33 cellular contexts compared by ENCODE assay signal in the genomic region with DNA sequence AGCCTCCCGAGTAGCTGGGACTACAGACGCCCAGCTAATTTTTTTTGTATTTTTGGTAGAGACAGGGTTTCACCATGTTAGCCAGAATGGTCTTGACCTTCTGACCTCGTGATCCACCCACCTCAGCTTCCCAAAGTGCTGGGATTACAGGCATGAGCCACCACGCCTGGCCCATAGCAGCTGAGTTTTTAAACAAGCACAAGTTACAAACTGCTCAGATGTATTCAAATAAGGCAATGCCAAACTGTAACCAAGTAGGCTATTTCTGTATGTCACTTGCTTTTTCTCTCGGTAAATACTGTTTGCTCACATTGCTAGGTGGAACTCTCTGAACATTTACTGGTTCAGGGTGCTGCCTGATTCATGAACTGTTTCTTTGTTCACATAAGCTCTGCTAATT.
DNase-seq lines count a peak whose midpoint lies in the region; ATAC-seq, FAIRE-seq and TF ChIP-seq lines count a peak whose summit lies in the region.
"Had no signal": no experiment of that assay in that cellular context is flagged by ENCODE, and none has a peak within 500 bp of the region (broad histone marks: within the 10 kb centered on the region; RNA-seq: fewer than 3 reads in every experiment).

No MANE protein-coding gene starts in this region.

- H3K9me2 ChIP-seq in Karpas-422 (replicated peaks; ENCODE audit: insufficient read depth, low read length) = no peaks in the 10 kb centered on the region

- H3K4me3 ChIP-seq in HepG2 (replicated peaks in 1 of 3; ENCODE audit: insufficient read depth in 1 of 3, low read depth in 2 of 3, low read length in 3 of 3) (no peak overlapping the region), right lobe of liver (no peak overlapping the region), keratinocyte (ENCODE audit: control insufficient read depth in 2 of 3, extremely low read depth in 1 of 3, insufficient read depth in 2 of 3, low read depth in 1 of 3, low read length in 3 of 3) (no peak overlapping the region), Karpas-422 (ENCODE audit: low read length) (no peak overlapping the region)
- H3K4me3 ChIP-seq: adrenal gland, HAP-1, MG63, sigmoid colon, SJSA1 had no signal

- no peak; the same call in 2 of the 3 replicates for ATAC-seq in HepG2
- ATAC-seq in right lobe of liver = no peak
- ATAC-seq: left ventricle myocardium superior; Panc1; stimulated activated naive CD8-positive, alpha-beta T cell treated with anti-CD3 and anti-CD28 coated beads, Interleukin-15, amount 100 ng/mL, for 72 hours had no signal

- H3K27ac Mint-ChIP-seq in immature natural killer cell = no peak overlapping the region
- H3K27ac Mint-ChIP-seq: B cell; stimulated activated naive CD8-positive, alpha-beta T cell treated with anti-CD3 and anti-CD28 coated beads, Interleukin-15, amount 100 ng/mL, for 72 hours; type B pancreatic cell had no signal

- POLR2A ChIA-PET in HepG2 (lab: Yijun Ruan, JAX) = interaction anchor here (0.6 kb wide), 1 partner anchor 9 kb away, joined by 3 read pairs; no protein-coding TSS in a partner anchor

- dilution Hi-C loops in keratinocyte (cut with MboI; ENCODE audit: extremely low pct_ligation_motif_present, low sequenced_read_pairs) = no loop called here

- CTCF ChIA-PET in HepG2 (lab: Yijun Ruan, JAX; ENCODE audit: low intra/inter-chr PET ratio, low total read pairs) = no interaction called here

- no peaks in the 10 kb centered on the region; the same call in 1 of the 2 replicates for H3K4me1 ChIP-seq in HepG2 (ENCODE audit: insufficient read depth, low read length)
- H3K4me1 ChIP-seq in right lobe of liver = no peaks in the 10 kb centered on the region
- no peaks in the 10 kb centered on the region for H3K4me1 ChIP-seq in keratinocyte (ENCODE audit: control insufficient read depth, extremely low read depth, insufficient read depth, low read length)
- H3K4me1 ChIP-seq in Karpas-422 (ENCODE audit: low read length) = no peaks in the 10 kb centered on the region
- H3K4me1 ChIP-seq: adrenal gland, HAP-1, sigmoid colon, SJSA1 had no signal

- no peaks in the 10 kb centered on the region for H3K36me3 ChIP-seq in HepG2 (replicated peaks in 1 of 2; ENCODE audit: control insufficient read depth in 1 of 2, insufficient read depth in 2 of 2, low read length in 2 of 2)
- H3K36me3 ChIP-seq in right lobe of liver = no peaks in the 10 kb centered on the region
- no peaks in the 10 kb centered on the region for H3K36me3 ChIP-seq in keratinocyte (ENCODE audit: control insufficient read depth in 2 of 2, extremely low read depth in 1 of 2, insufficient read depth in 2 of 2, low read length in 2 of 2)
- no peaks in the 10 kb centered on the region for H3K36me3 ChIP-seq in Karpas-422 (ENCODE audit: insufficient read depth, low read length)
- H3K36me3 ChIP-seq: adrenal gland, HAP-1, MG63, sigmoid colon, SJSA1 had no signal

- H3K79me2 ChIP-seq in HepG2 (ENCODE audit: insufficient read depth, low read length) (no peaks in the 10 kb centered on the region), keratinocyte (ENCODE audit: control insufficient read depth, insufficient read depth, low read length) (no peaks in the 10 kb centered on the region), Karpas-422 (ENCODE audit: low read length) (no peaks in the 10 kb centered on the region)

- H3K9me3 ChIP-seq in HepG2 (ENCODE audit: low read length) (no peaks in the 10 kb centered on the region), right lobe of liver (no peaks in the 10 kb centered on the region), keratinocyte (ENCODE audit: control insufficient read depth, low read depth, low read length) (no peaks in the 10 kb centered on the region), Karpas-422 (ENCODE audit: low read length) (peaks cover 8% of the 10 kb centered on the region; the same call in 1 of the 2 replicates)
- H3K9me3 ChIP-seq: adrenal gland, HAP-1, sigmoid colon had no signal

- H3K36me3 Mint-ChIP-seq in immature natural killer cell = no peaks in the 10 kb centered on the region
- H3K36me3 Mint-ChIP-seq: type B pancreatic cell had no signal

- no peak overlapping the region for H3K27ac ChIP-seq in HepG2 (ENCODE audit: extremely low read length, insufficient read depth, low read length)
- no peak overlapping the region for H3K27ac ChIP-seq in right lobe of liver
- H3K27ac ChIP-seq in keratinocyte (ENCODE audit: control insufficient read depth, insufficient read depth, low read length) = no peak overlapping the region
- H3K27ac ChIP-seq in Karpas-422 (ENCODE audit: low read length) = no peak overlapping the region
- H3K27ac ChIP-seq: adrenal gland, epithelial cell of prostate, sigmoid colon, SJSA1 had no signal

- H2AFZ ChIP-seq in HepG2 (ENCODE audit: low read length) = no peak overlapping the region
- peak overlapping the region; percentile 56 for H2AFZ ChIP-seq in keratinocyte (ENCODE audit: control insufficient read depth, low read length)
- no peak overlapping the region for H2AFZ ChIP-seq in Karpas-422 (ENCODE audit: low read length)

- H3K9ac ChIP-seq in HepG2 (ENCODE audit: insufficient read depth, low read depth, low read length) (no peak overlapping the region), keratinocyte (ENCODE audit: control insufficient read depth, extremely low read depth, insufficient read depth, low read length) (no peak overlapping the region), Karpas-422 (ENCODE audit: low read length) (no peak overlapping the region)

- no peaks in the 10 kb centered on the region for H3K4me1 Mint-ChIP-seq in immature natural killer cell
- H3K4me1 Mint-ChIP-seq: B cell; stimulated activated naive CD8-positive, alpha-beta T cell treated with anti-CD3 and anti-CD28 coated beads, Interleukin-15, amount 100 ng/mL, for 72 hours had no signal

- FAIRE-seq in HepG2 (lab: Jason Lieb, UNC) (no peak), keratinocyte (lab: Jason Lieb, UNC) (no peak)
- FAIRE-seq: G401.6, GM18507 had no signal

- BruUV-seq in HepG2 (replicated peaks; lab: Mats Ljungman, UMichigan) = no TSS peak

- intact Hi-C loops in HepG2 (cut with micrococcal nuclease; ENCODE audit: unreplicated experiment) = no loop called here
- intact Hi-C loops in right lobe of liver (cut with DNase I) = no loop called here

- no peaks in the 10 kb centered on the region for H3K27me3 ChIP-seq in HepG2 (ENCODE audit: control insufficient read depth in 1 of 2, insufficient read depth in 2 of 2, low read length in 2 of 2)
- H3K27me3 ChIP-seq in right lobe of liver = no peaks in the 10 kb centered on the region
- H3K27me3 ChIP-seq in keratinocyte (ENCODE audit: control insufficient read depth, extremely low read depth, insufficient read depth, low read length) = no peaks in the 10 kb centered on the region
- H3K27me3 ChIP-seq in Karpas-422 (ENCODE audit: low read length) = no peaks in the 10 kb centered on the region
- H3K27me3 ChIP-seq: adrenal gland, MG63, sigmoid colon, SJSA1 had no signal

- TF ChIP-seq RAD21 in HepG2 (CRISPR knock-in tag; IDR thresholded peaks at IDR 0.05) = no peak

- H3K27me3 Mint-ChIP-seq in immature natural killer cell (ENCODE audit: low read depth in 3 of 3) = peaks cover 0 to 2% (median 0%) of the 10 kb centered on the region in 3 donors
- H3K27me3 Mint-ChIP-seq: B cell; stimulated activated naive CD8-positive, alpha-beta T cell treated with anti-CD3 and anti-CD28 coated beads, Interleukin-15, amount 100 ng/mL, for 72 hours; type B pancreatic cell had no signal

- H3K9me3 Mint-ChIP-seq in immature natural killer cell = peaks cover 9 to 24% (median 11%) of the 10 kb centered on the region in 6 donors
- H3K9me3 Mint-ChIP-seq: stimulated activated naive CD8-positive, alpha-beta T cell treated with anti-CD3 and anti-CD28 coated beads, Interleukin-15, amount 100 ng/mL, for 72 hours; type B pancreatic cell had no signal

- in situ Hi-C loops in HepG2 (cut with HindIII; ENCODE audit: extremely low pct_ligation_motif_present, low pct_unique_long_range_greater_than_20kb) = no loop called here

- TF ChIP-seq EP300 in HepG2 (IDR thresholded peaks at IDR 0.05; ENCODE audit: low read depth in 2 of 2, low read length in 2 of 2) (no peak), HepG2 (CRISPR knock-in tag; IDR thresholded peaks at IDR 0.05; ENCODE audit: borderline replicate concordance) (no peak)

- WGBS in HepG2 (ENCODE audit: low lambda C conversion rate) = 12% methylated on average over 5 of the region's 5 CpGs
- WGBS in right lobe of liver (ENCODE audit: insufficient coverage, low coverage, low lambda C conversion rate, missing lambda C conversion rate) = 53% methylated on average over 5 of the region's 5 CpGs

- H3K4me3 Mint-ChIP-seq in immature natural killer cell = no peak overlapping the region
- H3K4me3 Mint-ChIP-seq: B cell; stimulated activated naive CD8-positive, alpha-beta T cell treated with anti-CD3 and anti-CD28 coated beads, Interleukin-15, amount 100 ng/mL, for 72 hours; type B pancreatic cell had no signal

- TF ChIP-seq CTCF in HepG2 (CRISPR knock-in tag; IDR thresholded peaks at IDR 0.05) = no peak
- no peak for TF ChIP-seq CTCF in right lobe of liver (IDR thresholded peaks at IDR 0.05)
- TF ChIP-seq CTCF in keratinocyte (optimal IDR thresholded peaks at IDR 0.05 in 1 of 3, IDR thresholded peaks at IDR 0.05 in 1 of 3, conservative IDR thresholded peaks at IDR 0.05 in 1 of 3; ENCODE audit: extremely low read depth in 1 of 3, insufficient read depth in 2 of 3, low read length in 3 of 3) = no peak

- TF ChIP-seq POLR2A in HepG2 (IDR thresholded peaks at IDR 0.05; ENCODE audit: insufficient read depth in 1 of 2, low read depth in 2 of 2, low read length in 2 of 2) = no peak
- no peak for TF ChIP-seq POLR2A in right lobe of liver (IDR thresholded peaks at IDR 0.05)

- H3K9me1 ChIP-seq in keratinocyte (ENCODE audit: control insufficient read depth, extremely low read depth, insufficient read depth, low read length) = no peaks in the 10 kb centered on the region

- DNase-seq in HepG2 (ENCODE audit: low spot score) (no peak), right lobe of liver (no peak), RPMI7951 (ENCODE audit: low read depth) (peak; percentile 9), keratinocyte (ENCODE audit: low read depth, low spot score) (no peak), immature natural killer cell (no peak), Karpas-422 (no peak), HCEC 1CT (no peak), kidney tubule cell (ENCODE audit: low spot score) (no peak)
- DNase-seq: 8988T; activated CD4-positive, alpha-beta T cell treated with anti-CD3 and anti-CD28 coated beads for 4 hours; activated CD8-positive, alpha-beta memory T cell treated with anti-CD3 and anti-CD28 coated beads for 24 hours; activated naive CD4-positive, alpha-beta T cell; activated T-cell treated with anti-CD3 and anti-CD28 coated beads, Interleukin-2, amount 50 U/mL, for 1 hour; effector CD4-positive, alpha-beta T cell; foreskin fibroblast; IMR-90; MG63; NCI-H1436; NCI-H2107; posterior cingulate gyrus; sigmoid colon; stimulated activated naive CD8-positive, alpha-beta T cell treated with anti-CD3 and anti-CD28 coated beads, Interleukin-15, amount 100 ng/mL, for 72 hours; T-helper 2 cell had no signal

- no peaks in the 10 kb centered on the region for H4K20me1 ChIP-seq in HepG2 (ENCODE audit: insufficient read depth, low read length)
- H4K20me1 ChIP-seq in keratinocyte (ENCODE audit: control insufficient read depth, extremely low read depth, insufficient read depth, low read length) = no peaks in the 10 kb centered on the region
- H4K20me1 ChIP-seq in Karpas-422 (ENCODE audit: insufficient read depth, low read depth, low read length) = no peaks in the 10 kb centered on the region

- H3K4me2 ChIP-seq in HepG2 (ENCODE audit: low read depth, low read length) (0 out of 2 replicates have a peak overlapping the region, but pooled peaks have one; percentile 27), keratinocyte (ENCODE audit: control insufficient read depth, extremely low read depth, insufficient read depth, low read depth, low read length) (no peak overlapping the region), Karpas-422 (ENCODE audit: low read depth, low read length, poor library complexity, severe bottlenecking) (no peak overlapping the region)
